1 cellular context compared by ENCODE assay signal in the genomic region with DNA sequence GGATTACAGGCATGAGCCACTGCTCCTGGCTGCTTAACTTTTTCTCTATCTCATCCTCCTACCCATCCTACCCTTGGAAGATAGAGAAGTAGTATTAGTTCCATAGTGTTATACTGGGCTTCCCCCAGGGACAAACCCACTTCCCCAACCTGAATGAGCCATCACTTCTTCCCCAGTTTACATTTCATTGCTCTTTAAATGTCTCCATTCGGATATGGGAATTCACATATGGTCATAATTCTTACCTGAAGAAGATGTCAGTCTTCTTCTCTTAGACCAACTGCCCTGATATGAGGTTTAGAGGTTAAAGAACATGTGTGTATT.
TF ChIP-seq lines count a peak whose summit lies in the region.

No MANE protein-coding gene starts in this region.

TF ChIP-seq in endothelial cell of umbilical vein, 7 proteins besides CTCF, POLR2A, EP300 and RAD21:
- no peak for TF ChIP-seq FOS (IDR thresholded peaks at IDR 0.05; ENCODE audit: borderline replicate concordance, insufficient read depth, low read length)
- TF ChIP-seq POLR2AphosphoS5 (IDR thresholded peaks at IDR 0.05; ENCODE audit: insufficient read depth, low read depth, low read length) = no peak
- TF ChIP-seq EZH2 (IDR thresholded peaks at IDR 0.05; ENCODE audit: borderline replicate concordance, low read depth, low read length, severe bottlenecking) = no peak
- TF ChIP-seq GATA2 (IDR thresholded peaks at IDR 0.05; ENCODE audit: insufficient read depth, insufficient read length, low read depth, low read length) = no peak
- TF ChIP-seq MYC (IDR thresholded peaks at IDR 0.05; ENCODE audit: low read depth, low read length) = no peak
- TF ChIP-seq MAX (IDR thresholded peaks at IDR 0.05; ENCODE audit: insufficient read depth, insufficient read length) = no peak
- no peak for TF ChIP-seq JUN (IDR thresholded peaks at IDR 0.05; ENCODE audit: borderline replicate concordance, insufficient read depth, insufficient read length, low read depth)
